Comparison of ENCODE assay signal across 20 cellular contexts in the genomic region with DNA sequence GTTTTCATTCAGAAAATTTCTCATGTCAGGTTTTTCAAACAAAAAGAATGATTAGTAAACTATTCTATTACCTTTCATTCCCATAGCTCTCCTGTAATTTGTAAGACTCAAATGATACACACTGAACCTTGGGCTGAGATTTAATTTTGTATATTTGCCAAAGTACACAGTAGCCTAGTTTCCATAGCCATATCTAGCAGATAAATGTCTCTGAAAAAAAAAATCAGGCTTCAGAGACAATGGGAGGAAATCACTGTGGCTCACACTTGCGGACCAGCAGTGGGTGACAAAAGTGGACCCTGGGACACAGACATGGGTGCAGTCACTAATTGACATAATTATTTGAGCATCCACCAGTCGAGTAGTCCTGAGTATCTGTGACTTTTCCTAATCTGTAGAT. TPM values are rescaled to one million over a fixed set of nuclear protein-coding genes. Genes with fewer than 3 reads are reported as not detected.
DNase-seq lines count a peak whose midpoint lies in the region; ATAC-seq and TF ChIP-seq lines count a peak whose summit lies in the region.
"Had no signal": no experiment of that assay in that cellular context is flagged by ENCODE, and none has a peak within 500 bp of the region (broad histone marks: within the 10 kb centered on the region; RNA-seq: fewer than 3 reads in every experiment).

No MANE protein-coding gene starts in this region.

- DNase-seq in adipocyte (ENCODE audit: low read depth) (no peak), esophagus squamous epithelium (lab: John Stamatoyannopoulos, UW) (no peak), mesothelial cell of epicardium (ENCODE audit: low spot score in 2 of 2, unreplicated experiment in 2 of 2) (no peak), thyroid gland (no peak), RKO (ENCODE audit: low spot score) (no peak)
- DNase-seq: activated CD4-positive, alpha-beta T cell treated with anti-CD3 and anti-CD28 coated beads for 4 hours; activated naive CD4-positive, alpha-beta T cell treated with anti-CD3 and anti-CD28 coated beads, Interleukin-2, amount 10 ng/mL, durations not matched to agents 7 days and 5 days; BE2C; foreskin melanocyte; NCI-H2171 treated with DMSO at 0.1 percent for 48 hours; NK-92 treated with Interleukin-12 subunit alpha and Interleukin-12 subunit beta, amount 100 ng/mL, for 24 hours; occipital lobe; SIG-M5; stimulated activated CD4-positive, alpha-beta T cell treated with anti-CD3 and anti-CD28 coated beads, Interleukin-12 subunit alpha, Interleukin-12 subunit beta, amount 100 ng/mL, for 4 hours; stimulated activated naive CD4-positive, alpha-beta T cell treated with Interleukin-2 at 50 U/mL for 16 hours had no signal

- H3K36me3 ChIP-seq in adipocyte (ENCODE audit: control insufficient read depth, insufficient read depth, low read length, severe bottlenecking) (peaks cover 11% of the 10 kb centered on the region), esophagus squamous epithelium (no peaks in the 10 kb centered on the region), thyroid gland (no peaks in the 10 kb centered on the region)
- H3K36me3 ChIP-seq: BE2C had no signal

- H3K4me1 ChIP-seq in adipocyte (ENCODE audit: control insufficient read depth, insufficient read depth, low read length), result peaks cover 56% of the 10 kb centered on the region
- H3K4me1 ChIP-seq in esophagus squamous epithelium, result peaks cover 0 to 56% (median 24%) of the 10 kb centered on the region in 3 donors
- peaks cover 21 to 43% of the 10 kb centered on the region in 2 donors for H3K4me1 ChIP-seq in thyroid gland
- H3K4me1 ChIP-seq: BE2C had no signal

- H3K36me3 Mint-ChIP-seq in mesothelial cell of epicardium, result no peaks in the 10 kb centered on the region
- H3K36me3 Mint-ChIP-seq: activated naive CD4-positive, alpha-beta T cell treated with anti-CD3 and anti-CD28 coated beads, Interleukin-2, amount 10 ng/mL, durations not matched to agents 7 days and 5 days; IgD-negative memory B cell had no signal

- H3K27ac ChIP-seq in esophagus squamous epithelium, result peak overlapping the region in 3 of 4 donors; percentile 48 to 77 (median 73)
- H3K27ac ChIP-seq in thyroid gland, result peak overlapping the region; percentile 43 to 76 (median 68)

- peaks cover 3% of the 10 kb centered on the region for H3K27me3 ChIP-seq in adipocyte (replicated peaks; ENCODE audit: control insufficient read depth, insufficient read depth, low read length)
- no peaks in the 10 kb centered on the region for H3K27me3 ChIP-seq in esophagus squamous epithelium
- no peaks in the 10 kb centered on the region for H3K27me3 ChIP-seq in thyroid gland
- H3K27me3 ChIP-seq: BE2C had no signal

- H3K9me3 Mint-ChIP-seq in mesothelial cell of epicardium, result peaks cover 17% of the 10 kb centered on the region
- H3K9me3 Mint-ChIP-seq: activated naive CD4-positive, alpha-beta T cell treated with anti-CD3 and anti-CD28 coated beads, Interleukin-2, amount 10 ng/mL, durations not matched to agents 7 days and 5 days; HFFc6; IgD-negative memory B cell had no signal

- H3K27ac Mint-ChIP-seq in mesothelial cell of epicardium, result peak overlapping the region; percentile 74
- H3K27ac Mint-ChIP-seq: activated naive CD4-positive, alpha-beta T cell treated with anti-CD3 and anti-CD28 coated beads, Interleukin-2, amount 10 ng/mL, durations not matched to agents 7 days and 5 days; HFFc6 had no signal

- no peak for ATAC-seq in HG03442 (IDR thresholded peaks at IDR 0.05; ENCODE audit: unreplicated experiment)
- no peak for ATAC-seq in GM21447 (IDR thresholded peaks at IDR 0.05; ENCODE audit: unreplicated experiment)
- no peak for ATAC-seq in GM21529 (IDR thresholded peaks at IDR 0.05; ENCODE audit: unreplicated experiment)

- peaks cover 32% of the 10 kb centered on the region for H3K4me1 Mint-ChIP-seq in mesothelial cell of epicardium
- H3K4me1 Mint-ChIP-seq: activated naive CD4-positive, alpha-beta T cell treated with anti-CD3 and anti-CD28 coated beads, Interleukin-2, amount 10 ng/mL, durations not matched to agents 7 days and 5 days; IgD-negative memory B cell had no signal

- no peak for TF ChIP-seq POLR2A in esophagus squamous epithelium (IDR thresholded peaks at IDR 0.05)
- TF ChIP-seq POLR2A in thyroid gland (IDR thresholded peaks at IDR 0.05), result no peak

- 50 to 52% methylated on average over 2 of the region's 2 CpGs for WGBS in esophagus squamous epithelium, 2 donors
- WGBS in thyroid gland, 2 donors, result 59 to 82% methylated on average over 2 of the region's 2 CpGs

- H3K4me3 ChIP-seq in adipocyte (ENCODE audit: low read length), result peak overlapping the region; percentile 9
- H3K4me3 ChIP-seq in esophagus squamous epithelium, result no peak overlapping the region
- H3K4me3 ChIP-seq in thyroid gland (replicated peaks in 1 of 3), result no peak overlapping the region

- no peak overlapping the region for H3K4me3 Mint-ChIP-seq in mesothelial cell of epicardium
- H3K4me3 Mint-ChIP-seq: activated naive CD4-positive, alpha-beta T cell treated with anti-CD3 and anti-CD28 coated beads, Interleukin-2, amount 10 ng/mL, durations not matched to agents 7 days and 5 days; HFFc6; IgD-negative memory B cell had no signal

- H3K9me3 ChIP-seq in adipocyte (ENCODE audit: control insufficient read depth, low read length) (no peaks in the 10 kb centered on the region), esophagus squamous epithelium (no peaks in the 10 kb centered on the region), thyroid gland (no peaks in the 10 kb centered on the region)
- H3K9me3 ChIP-seq: BE2C had no signal

- H3K9ac ChIP-seq in adipocyte (ENCODE audit: low read length), result peak overlapping the region; percentile 54

- H3K27me3 Mint-ChIP-seq in mesothelial cell of epicardium (ENCODE audit: low read depth), result no peaks in the 10 kb centered on the region
- H3K27me3 Mint-ChIP-seq: activated naive CD4-positive, alpha-beta T cell treated with anti-CD3 and anti-CD28 coated beads, Interleukin-2, amount 10 ng/mL, durations not matched to agents 7 days and 5 days had no signal

- TF ChIP-seq CTCF in esophagus squamous epithelium (IDR thresholded peaks at IDR 0.05) (no peak), mesothelial cell of epicardium (IDR thresholded peaks at IDR 0.05; ENCODE audit: unreplicated experiment) (no peak), thyroid gland (IDR thresholded peaks at IDR 0.05) (no peak)

- intact Hi-C loops in esophagus squamous epithelium (cut with DNase I) (no loop called here), thyroid gland (cut with DNase I) (no loop called here)

RNA-seq across cellular contexts. Expression of a gene that starts 46.6 kb away (rescaled TPM):
- total RNA-seq in esophagus squamous epithelium (100 to 1,000 TPM in 2 of 4 donors, 10 to 100 TPM in 2; 70.3 to 183 (median 128) TPM), mesothelial cell of epicardium (0.51 to 1.1 TPM (median 0.63 TPM) in 3 replicates), thyroid gland (100 to 1,000 TPM; 287 to 362 (median 316) TPM)

Comparison
In these comparisons a context has a peak if more than half of its experiments do, and no peak if none do; other contexts are left out.
1. RNA of a gene that starts 46.6 kb away (total RNA-seq): 287 to 362 TPM in thyroid gland and 70.3 to 183 TPM in esophagus squamous epithelium; 0.51 to 1.1 TPM in mesothelial cell of epicardium; every median in the first group is over 10 times any median in the second.